8 cellular contexts compared by ENCODE assay signal in the genomic region with DNA sequence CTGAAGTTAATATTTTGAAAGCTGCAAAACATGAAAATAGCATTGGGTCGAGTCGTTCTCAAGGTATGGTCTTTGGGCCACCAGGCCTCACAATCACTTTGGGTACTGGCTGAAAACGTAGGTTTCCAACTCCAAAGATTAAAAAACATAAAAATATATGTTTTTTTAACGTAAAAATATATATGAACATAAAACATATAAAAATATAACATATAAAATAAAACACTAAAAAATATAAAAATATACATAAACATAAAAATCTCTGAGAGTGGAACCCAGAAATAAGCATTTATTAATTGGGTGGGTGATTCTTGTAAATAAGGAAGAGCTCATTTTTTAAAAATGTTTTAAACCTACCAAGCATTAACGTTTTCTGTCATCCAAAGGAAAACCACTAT. TPM values are rescaled to one million over a fixed set of nuclear protein-coding genes. Genes with fewer than 3 reads are reported as not detected.
DNase-seq lines count a peak whose midpoint lies in the region; ATAC-seq and TF ChIP-seq lines count a peak whose summit lies in the region.

No MANE protein-coding gene starts in this region.

- H3K36me3 ChIP-seq in HUES64 (ENCODE audit: insufficient read depth, low read length) (peaks cover 27% of the 10 kb centered on the region), mucosa of stomach (ENCODE audit: control insufficient read depth, insufficient read depth, low read length) (no peaks in the 10 kb centered on the region)

- no peak for TF ChIP-seq CTCF in 22Rv1 (IDR thresholded peaks at IDR 0.05)
- TF ChIP-seq CTCF in cardiac fibroblast (IDR thresholded peaks at IDR 0.05; ENCODE audit: low read depth, low read length), result no peak

- H3K27me3 ChIP-seq in HUES64 (ENCODE audit: insufficient read depth, low read length) (no peaks in the 10 kb centered on the region), mucosa of stomach (ENCODE audit: control insufficient read depth, insufficient read depth, low read length) (no peaks in the 10 kb centered on the region)

- H3K27ac ChIP-seq in 22Rv1 (peak overlapping the region; percentile 94), HUES64 (ENCODE audit: low read depth, low read length) (peak overlapping the region; percentile 84)

- no peak for DNase-seq in cardiac fibroblast (ENCODE audit: low read depth in 2 of 2)
- no peak for DNase-seq in NOMO-1 treated with dmso at 0.1 percent for 144 hours (lab: John Stamatoyannopoulos, UW; ENCODE audit: unreplicated experiment)
- DNase-seq in SKM-1 (lab: John Stamatoyannopoulos, UW; ENCODE audit: unreplicated experiment), result no peak
- no peak for DNase-seq in HK-2 (ENCODE audit: unreplicated experiment)

- no peaks in the 10 kb centered on the region for H3K9me3 ChIP-seq in HUES64 (ENCODE audit: insufficient read depth, low read depth, low read length)
- no peaks in the 10 kb centered on the region for H3K9me3 ChIP-seq in mucosa of stomach (ENCODE audit: control insufficient read depth, low read length)

- ATAC-seq in GM21723 (IDR thresholded peaks at IDR 0.05; ENCODE audit: unreplicated experiment), result no peak

- H3K4me1 ChIP-seq in HUES64 (ENCODE audit: insufficient read depth, low read length) (peaks cover 8% of the 10 kb centered on the region), mucosa of stomach (ENCODE audit: control insufficient read depth, insufficient read depth, low read length) (peaks cover 11% of the 10 kb centered on the region)

- H3K9ac ChIP-seq in HUES64 (ENCODE audit: low read depth, low read length) (peak overlapping the region; percentile 84), mucosa of stomach (ENCODE audit: low read length) (peak overlapping the region; percentile 23)

- peak overlapping the region; percentile 82 for H3K4me3 ChIP-seq in HUES64 (ENCODE audit: low read length)
- H3K4me3 ChIP-seq in cardiac fibroblast (replicated peaks in 1 of 2; ENCODE audit: low read depth in 2 of 2, low read length in 2 of 2), result peak overlapping the region; percentile 44 to 84
- peak overlapping the region; percentile 29 for H3K4me3 ChIP-seq in mucosa of stomach (ENCODE audit: low read length)

- WGBS in HUES64, result 19% methylated on average over 2 of the region's 5 CpGs

RNA-seq across cellular contexts. Expression of a gene that starts 0.7 kb away (rescaled TPM):
- 47.4 TPM for polyA plus RNA-seq in HUES64 (2013, experiment 1 of 2)
- 49.8 TPM for polyA plus RNA-seq in HUES64 (2013, experiment 2 of 2)

Comparison
In these comparisons a context has a peak if more than half of its experiments do, and no peak if none do; other contexts are left out.
1. H3K4me3 ChIP-seq: peak in every context shown above with its lines; median percentile 82 in HUES64; 64 in cardiac fibroblast; 29 in mucosa of stomach.